Comparison of ENCODE assay signal across 15 cellular contexts in genomic region chr11:17406082-17406817, GRCh38. TPM values are rescaled to one million over a fixed set of nuclear protein-coding genes. Genes with fewer than 3 reads are reported as not detected.
DNase-seq lines count a peak whose midpoint lies in the region; ATAC-seq and TF ChIP-seq lines count a peak whose summit lies in the region.
"Had no signal": no experiment of that assay in that cellular context is flagged by ENCODE, and none has a peak within 500 bp of the region (broad histone marks: within the 10 kb centered on the region; RNA-seq: fewer than 3 reads in every experiment).

No MANE protein-coding gene starts in this region.

- ATAC-seq in DND-41 (ENCODE audit: insufficient read depth, low read depth) (no peak), PC-3 (no peak), HG03469 (IDR thresholded peaks at IDR 0.05; ENCODE audit: unreplicated experiment) (no peak)

- H4K20me1 ChIP-seq in DND-41 (ENCODE audit: insufficient read depth, low read length): no peaks in the 10 kb centered on the region
- no peaks in the 10 kb centered on the region for H4K20me1 ChIP-seq in PC-3 (ENCODE audit: low read length)
- no peaks in the 10 kb centered on the region for H4K20me1 ChIP-seq in hepatocyte (ENCODE audit: insufficient read depth, poor library complexity, severe bottlenecking)

- H3K4me1 ChIP-seq in DND-41 (ENCODE audit: insufficient read depth, low read length) (peaks cover 5% of the 10 kb centered on the region), PC-3 (ENCODE audit: insufficient read depth, low read length) (no peaks in the 10 kb centered on the region; the same call in 1 of the 2 replicates), hepatocyte (ENCODE audit: insufficient read depth) (peaks cover 7% of the 10 kb centered on the region), skeletal muscle satellite cell (ENCODE audit: control insufficient read depth, insufficient read depth, low read length) (peaks cover 13% of the 10 kb centered on the region)

- H3K9ac ChIP-seq in DND-41 (ENCODE audit: low read depth, low read length) (no peak overlapping the region), PC-3 (ENCODE audit: low read length) (no peak overlapping the region), skeletal muscle satellite cell (ENCODE audit: low read depth, low read length) (no peak overlapping the region)

- no peaks in the 10 kb centered on the region for H3F3A ChIP-seq in PC-3 (ENCODE audit: low read length, unreplicated experiment)

- H3K27ac ChIP-seq in DND-41 (ENCODE audit: low read length): peak overlapping the region; percentile 14; the same call in 1 of the 2 replicates
- no peak overlapping the region for H3K27ac ChIP-seq in PC-3 (ENCODE audit: low read length)
- H3K27ac ChIP-seq in hepatocyte: peak overlapping the region; percentile 29
- H3K27ac ChIP-seq: WERI-Rb-1 had no signal

- H3K36me3 ChIP-seq in DND-41 (ENCODE audit: insufficient read depth, low read length) (no peaks in the 10 kb centered on the region), PC-3 (ENCODE audit: low read depth, low read length) (no peaks in the 10 kb centered on the region), hepatocyte (replicated peaks; ENCODE audit: insufficient read depth, low read depth) (no peaks in the 10 kb centered on the region), skeletal muscle satellite cell (ENCODE audit: insufficient read depth, low read length) (no peaks in the 10 kb centered on the region)

- BruUV-seq in PC-3 (replicated peaks; lab: Mats Ljungman, UMichigan): no TSS peak

- peaks cover 42% of the 10 kb centered on the region for H3K27me3 Mint-ChIP-seq in activated naive CD4-positive, alpha-beta T cell treated with anti-CD3 and anti-CD28 coated beads, Interleukin-2, amount 10 ng/mL, durations not matched to agents 7 days and 5 days
- peaks cover 4% of the 10 kb centered on the region for H3K27me3 Mint-ChIP-seq in progenitor cell of endocrine pancreas
- H3K27me3 Mint-ChIP-seq: CD4-positive, CD25-positive, alpha-beta regulatory T cell had no signal

- CTCF ChIA-PET in PC-3 (lab: Charles Lee): no interaction called here
- CTCF ChIA-PET in activated naive CD4-positive, alpha-beta T cell treated with anti-CD3 and anti-CD28 coated beads, Interleukin-2, amount 10 ng/mL, durations not matched to agents 7 days and 5 days (lab: Charles Lee): interaction anchor here (0.7 to 1.1 kb wide), 3 partner anchors 22 to 122 kb away, joined by 3 to 4 read pairs (median 3); no protein-coding TSS in a partner anchor

- DNase-seq in DND-41 (no peak), PC-3 (no peak), hepatocyte (ENCODE audit: low spot score) (no peak), progenitor cell of endocrine pancreas (ENCODE audit: low spot score, unreplicated experiment) (no peak)
- DNase-seq in activated naive CD4-positive, alpha-beta T cell treated with anti-CD3 and anti-CD28 coated beads, Interleukin-2, amount 10 ng/mL, durations not matched to agents 7 days and 5 days: no peak
- no peak for DNase-seq in stimulated activated CD4-positive, alpha-beta T cell treated with anti-CD3 and anti-CD28 coated beads, Interleukin-12 subunit alpha, Interleukin-12 subunit beta, amount 100 ng/mL, for 4 hours
- DNase-seq: activated CD8-positive, alpha-beta memory T cell treated with anti-CD3 and anti-CD28 coated beads, Interleukin-2, amount 50 U/mL, for 48 hours; CD4-positive, CD25-positive, alpha-beta regulatory T cell; GF-D8; SIG-M5; stimulated activated naive CD4-positive, alpha-beta T cell; WERI-Rb-1 had no signal

- no peaks in the 10 kb centered on the region for H3K36me3 Mint-ChIP-seq in activated naive CD4-positive, alpha-beta T cell treated with anti-CD3 and anti-CD28 coated beads, Interleukin-2, amount 10 ng/mL, durations not matched to agents 7 days and 5 days
- no peaks in the 10 kb centered on the region for H3K36me3 Mint-ChIP-seq in progenitor cell of endocrine pancreas (ENCODE audit: insufficient read depth)
- H3K36me3 Mint-ChIP-seq: CD4-positive, CD25-positive, alpha-beta regulatory T cell had no signal

- H2AFZ ChIP-seq in DND-41 (ENCODE audit: low read depth, low read length) (no peak overlapping the region), PC-3 (ENCODE audit: low read length) (peak overlapping the region; percentile 81), hepatocyte (no peak overlapping the region)

- no peaks in the 10 kb centered on the region for H3K27me3 ChIP-seq in DND-41 (ENCODE audit: insufficient read depth, low read length, poor library complexity)
- no peaks in the 10 kb centered on the region for H3K27me3 ChIP-seq in PC-3 (ENCODE audit: low read length)
- no peaks in the 10 kb centered on the region for H3K27me3 ChIP-seq in hepatocyte
- peaks cover 28% of the 10 kb centered on the region for H3K27me3 ChIP-seq in skeletal muscle satellite cell (ENCODE audit: control insufficient read depth, insufficient read depth, low read length)

- no peaks in the 10 kb centered on the region for H3K9me3 Mint-ChIP-seq in activated naive CD4-positive, alpha-beta T cell treated with anti-CD3 and anti-CD28 coated beads, Interleukin-2, amount 10 ng/mL, durations not matched to agents 7 days and 5 days
- peaks cover 3% of the 10 kb centered on the region for H3K9me3 Mint-ChIP-seq in progenitor cell of endocrine pancreas (ENCODE audit: low read depth)

- intact Hi-C loops in PC-3 (cut with micrococcal nuclease): no loop called here

- H3K9me3 ChIP-seq in DND-41 (ENCODE audit: insufficient read depth, low read length, severe bottlenecking): no peaks in the 10 kb centered on the region
- no peaks in the 10 kb centered on the region for H3K9me3 ChIP-seq in PC-3 (ENCODE audit: low read length)
- no peaks in the 10 kb centered on the region for H3K9me3 ChIP-seq in hepatocyte (ENCODE audit: low read depth)
- no peaks in the 10 kb centered on the region for H3K9me3 ChIP-seq in skeletal muscle satellite cell (replicated peaks; ENCODE audit: low read length)

- TF ChIP-seq CTCF in DND-41 (IDR thresholded peaks at IDR 0.05; ENCODE audit: borderline replicate concordance, extremely low read depth, low read length, poor library complexity, severe bottlenecking) (no peak), PC-3 (conservative IDR thresholded peaks at IDR 0.05; ENCODE audit: low read depth, low read length) (no peak), hepatocyte (IDR thresholded peaks at IDR 0.05; ENCODE audit: poor library complexity) (no peak), progenitor cell of endocrine pancreas (IDR thresholded peaks at IDR 0.05; ENCODE audit: unreplicated experiment) (no peak)

- H3K4me2 ChIP-seq in DND-41 (ENCODE audit: insufficient read depth, low read length) (no peak overlapping the region), PC-3 (ENCODE audit: low read length) (peak overlapping the region; percentile 38; the same call in 1 of the 2 replicates), hepatocyte (no peak overlapping the region), skeletal muscle satellite cell (ENCODE audit: low read length) (peak overlapping the region; percentile 70)

- no peak overlapping the region for H3K27ac Mint-ChIP-seq in activated naive CD4-positive, alpha-beta T cell treated with anti-CD3 and anti-CD28 coated beads, Interleukin-2, amount 10 ng/mL, durations not matched to agents 7 days and 5 days
- no peak overlapping the region for H3K27ac Mint-ChIP-seq in progenitor cell of endocrine pancreas
- H3K27ac Mint-ChIP-seq: CD4-positive, CD25-positive, alpha-beta regulatory T cell had no signal

- no peaks in the 10 kb centered on the region for H3K79me2 ChIP-seq in DND-41 (ENCODE audit: insufficient read depth, low read length)
- no peaks in the 10 kb centered on the region for H3K79me2 ChIP-seq in PC-3 (ENCODE audit: low read length)
- no peaks in the 10 kb centered on the region for H3K79me2 ChIP-seq in hepatocyte

- WGBS in hepatocyte (ENCODE audit: low lambda C conversion rate, missing lambda C conversion rate): 92% methylated on average over 8 of the region's 8 CpGs

- peaks cover 12% of the 10 kb centered on the region for H3K4me1 Mint-ChIP-seq in activated naive CD4-positive, alpha-beta T cell treated with anti-CD3 and anti-CD28 coated beads, Interleukin-2, amount 10 ng/mL, durations not matched to agents 7 days and 5 days
- H3K4me1 Mint-ChIP-seq in progenitor cell of endocrine pancreas (ENCODE audit: low read depth): peaks cover 4% of the 10 kb centered on the region
- H3K4me1 Mint-ChIP-seq: CD4-positive, CD25-positive, alpha-beta regulatory T cell had no signal

- H3K4me3 ChIP-seq in DND-41 (ENCODE audit: low read depth in 1 of 2, low read length in 2 of 2) (no peak overlapping the region), PC-3 (ENCODE audit: low read length) (no peak overlapping the region), hepatocyte (no peak overlapping the region), skeletal muscle satellite cell (ENCODE audit: low read length) (no peak overlapping the region)

- no peak overlapping the region for H3K4me3 Mint-ChIP-seq in activated naive CD4-positive, alpha-beta T cell treated with anti-CD3 and anti-CD28 coated beads, Interleukin-2, amount 10 ng/mL, durations not matched to agents 7 days and 5 days
- H3K4me3 Mint-ChIP-seq in progenitor cell of endocrine pancreas (ENCODE audit: low read depth): no peak overlapping the region
- H3K4me3 Mint-ChIP-seq: CD4-positive, CD25-positive, alpha-beta regulatory T cell had no signal

- H3K9me2 ChIP-seq in PC-3 (replicated peaks; ENCODE audit: low read length) (no peaks in the 10 kb centered on the region), hepatocyte (replicated peaks; ENCODE audit: insufficient read depth) (no peaks in the 10 kb centered on the region)

- POLR2A ChIA-PET in PC-3 (lab: Charles Lee; ENCODE audit: unreplicated experiment): no interaction called here

RNA-seq across cellular contexts. Expression of gene KCNJ11, which starts 17.8 kb away (rescaled TPM):
- total RNA-seq in PC-3 (2014; rRNA removed) (0.98 and 1.8 TPM in 2 replicates), hepatocyte (2.5 and 10.5 TPM in 2 replicates), progenitor cell of endocrine pancreas (8.1 and 10.4 TPM in 2 replicates)
- polyA plus RNA-seq in hepatocyte: 0.31 and 1.6 TPM in 2 replicates
- not detected in 2 replicates for total RNA-seq in skeletal muscle satellite cell (2012; rRNA removed)
- total RNA-seq: CD4-positive, CD25-positive, alpha-beta regulatory T cell; glomerular endothelial cell had no signal
- polyA plus RNA-seq: CD4-positive, CD25-positive, alpha-beta regulatory T cell had no signal

RNA-seq across cellular contexts. Expression of gene NCR3LG1, which starts 54.6 kb away (rescaled TPM):
- total RNA-seq in PC-3 (2014; rRNA removed): 1.3 and 1.6 TPM in 2 replicates
- total RNA-seq in hepatocyte: 13.8 and 15.2 TPM in 2 replicates
- 3.1 and 3.7 TPM in 2 replicates for polyA plus RNA-seq in hepatocyte
- total RNA-seq in skeletal muscle satellite cell (2012; rRNA removed): 10.7 and 13.2 TPM in 2 replicates
- total RNA-seq in progenitor cell of endocrine pancreas: 1.3 and 2.1 TPM in 2 replicates

Comparison
In these comparisons a context has a peak if more than half of its experiments do, and no peak if none do; other contexts are left out.
1. H3K4me2 ChIP-seq: peak in PC-3 (single experiment) and skeletal muscle satellite cell (single experiment); none in DND-41 (single experiment) and hepatocyte (single experiment).